In genomic region chr7:26399747-26400146, GRCh38 we compare ENCODE assay signal across 14 cellular contexts.
DNase-seq lines count a peak whose midpoint lies in the region; ATAC-seq and TF ChIP-seq lines count a peak whose summit lies in the region.
"Had no signal": no experiment of that assay in that cellular context is flagged by ENCODE, and none has a peak within 500 bp of the region (broad histone marks: within the 10 kb centered on the region; RNA-seq: fewer than 3 reads in every experiment).

No MANE protein-coding gene starts in this region.

- H3K27me3 Mint-ChIP-seq in activated naive CD4-positive, alpha-beta T cell treated with anti-CD3 and anti-CD28 coated beads, Interleukin-2, amount 50 U/mL, for 24 hours: peaks cover 33% of the 10 kb centered on the region
- H3K27me3 Mint-ChIP-seq in T-cell: peaks cover 45 to 51% of the 10 kb centered on the region in 2 donors
- peaks cover 0 to 24% (median 7%) of the 10 kb centered on the region in 3 donors for H3K27me3 Mint-ChIP-seq in immature natural killer cell (ENCODE audit: low read depth in 3 of 3)

- POLR2A ChIA-PET in T-cell (lab: Charles Lee): no interaction called here

- H3K4me3 ChIP-seq in suprapubic skin: peak overlapping the region; percentile 76

- WGBS in suprapubic skin: 100% methylated on average over 1 of the region's 1 CpG

- TF ChIP-seq EP300 in suprapubic skin (IDR thresholded peaks at IDR 0.05): no peak

- no peak overlapping the region for H3K27ac ChIP-seq in suprapubic skin
- H3K27ac ChIP-seq: GM23248 had no signal

- peak overlapping the region; percentile 90 for H3K4me3 Mint-ChIP-seq in activated naive CD4-positive, alpha-beta T cell treated with anti-CD3 and anti-CD28 coated beads, Interleukin-2, amount 50 U/mL, for 24 hours
- H3K4me3 Mint-ChIP-seq in T-cell (peak overlapping the region; percentile 58 to 84 (median 81)), immature natural killer cell (peak overlapping the region; percentile 85 to 95 (median 90))

- H3K27ac Mint-ChIP-seq in activated naive CD4-positive, alpha-beta T cell treated with anti-CD3 and anti-CD28 coated beads, Interleukin-2, amount 50 U/mL, for 24 hours: no peak overlapping the region
- H3K27ac Mint-ChIP-seq in T-cell (no peak overlapping the region), immature natural killer cell (no peak overlapping the region)

- H3K27me3 ChIP-seq in suprapubic skin: no peaks in the 10 kb centered on the region
- H3K27me3 ChIP-seq: adrenal gland had no signal

- no peaks in the 10 kb centered on the region for H3K9me3 ChIP-seq in suprapubic skin
- H3K9me3 ChIP-seq: adrenal gland, tibial nerve had no signal

- no peak for DNase-seq in activated naive CD4-positive, alpha-beta T cell treated with Interleukin-2 at 50 U/mL for 16 hours
- no peak for DNase-seq in T-cell
- no peak for DNase-seq in immature natural killer cell
- DNase-seq in suprapubic skin (ENCODE audit: low spot score in 2 of 2): no peak
- no peak for DNase-seq in stimulated activated naive CD4-positive, alpha-beta T cell treated with Interleukin-2 at 50 U/mL for 16 hours (lab: John Stamatoyannopoulos, UW)
- DNase-seq in GM10266 (ENCODE audit: extremely low spot score): no peak
- no peak for DNase-seq in NCI-H1694 treated with DMSO at 0.1 percent for 48 hours (lab: John Stamatoyannopoulos, UW)
- DNase-seq: activated CD4-positive, alpha-beta T cell treated with anti-CD3 and anti-CD28 coated beads for 4 hours; effector CD8-positive, alpha-beta T cell; Right ventricle myocardium superior had no signal

- CTCF ChIA-PET in T-cell (lab: Charles Lee): interaction anchor here in 1 of 2 donors (1.0 kb wide), 1 partner anchor 507 kb away, joined by 3 read pairs; no protein-coding TSS in a partner anchor

- no peaks in the 10 kb centered on the region for H3K36me3 Mint-ChIP-seq in activated naive CD4-positive, alpha-beta T cell treated with anti-CD3 and anti-CD28 coated beads, Interleukin-2, amount 50 U/mL, for 24 hours
- no peaks in the 10 kb centered on the region for H3K36me3 Mint-ChIP-seq in T-cell
- no peaks in the 10 kb centered on the region for H3K36me3 Mint-ChIP-seq in immature natural killer cell

- peaks cover 14% of the 10 kb centered on the region for H3K4me1 Mint-ChIP-seq in activated naive CD4-positive, alpha-beta T cell treated with anti-CD3 and anti-CD28 coated beads, Interleukin-2, amount 50 U/mL, for 24 hours
- H3K4me1 Mint-ChIP-seq in T-cell: peaks cover 13 to 15% (median 14%) of the 10 kb centered on the region in 3 donors
- peaks cover 16 to 18% of the 10 kb centered on the region in 2 donors for H3K4me1 Mint-ChIP-seq in immature natural killer cell

- no peak for TF ChIP-seq CTCF in suprapubic skin (IDR thresholded peaks at IDR 0.05)
- no peak for TF ChIP-seq CTCF in GM10266 (IDR thresholded peaks at IDR 0.05; ENCODE audit: control insufficient read depth, insufficient read depth, low read depth, missing control alignments)

- no peak for ATAC-seq in T-cell (replicated peaks in 1 of 4)

- no peaks in the 10 kb centered on the region for H3K9me3 Mint-ChIP-seq in activated naive CD4-positive, alpha-beta T cell treated with anti-CD3 and anti-CD28 coated beads, Interleukin-2, amount 50 U/mL, for 24 hours
- H3K9me3 Mint-ChIP-seq in T-cell (no peaks in the 10 kb centered on the region), immature natural killer cell (no peaks in the 10 kb centered on the region)

- no peaks in the 10 kb centered on the region for H3K36me3 ChIP-seq in suprapubic skin
- H3K36me3 ChIP-seq: adrenal gland, tibial nerve had no signal

- peaks cover 21% of the 10 kb centered on the region for H3K4me1 ChIP-seq in suprapubic skin

- no peak for TF ChIP-seq POLR2A in suprapubic skin (IDR thresholded peaks at IDR 0.05)
